ENCODE assay signal across 27 cellular contexts in genomic region chr16:49026566-49026965, GRCh38.
"Had no signal": no experiment of that assay in that cellular context is flagged by ENCODE, and none has a peak within 500 bp of the region (broad histone marks: within the 10 kb centered on the region; RNA-seq: fewer than 3 reads in every experiment).

No MANE protein-coding gene starts in this region.

- H3K36me3 ChIP-seq: left lung, lower lobe of right lung, ovary, right atrium auricular region, sigmoid colon, tibial nerve, vagina had no signal

- H3K4me3 ChIP-seq: left lung, lower lobe of right lung, ovary, right atrium auricular region, sigmoid colon, smooth muscle cell, tibial nerve, vagina had no signal

- DNase-seq: hypothalamus; immature natural killer cell; kidney; left colon; left lung; lower lobe of right lung; mammary epithelial cell; mesenchymal stem cell; naive thymus-derived CD8-positive, alpha-beta T cell; ovary; sigmoid colon; stimulated activated CD4-positive, alpha-beta T cell treated with anti-CD3 and anti-CD28 coated beads, Interleukin-1b, Interleukin-23, amount 100 ng/mL, for 48 hours; stimulated activated CD4-positive, alpha-beta T cell treated with anti-CD3 and anti-CD28 coated beads, Interleukin-2, amount 100 ng/mL, for 48 hours; stimulated activated CD4-positive, alpha-beta T cell treated with anti-CD3 and anti-CD28 coated beads, Interleukin-4, amount 100 ng/mL, for 4 hours; stimulated activated CD8-positive, alpha-beta memory T cell treated with anti-CD3 and anti-CD28 coated beads, Interleukin-4, amount 100 ng/mL, for 48 hours; stimulated activated naive CD4-positive, alpha-beta T cell treated with Interleukin-2 at 50 U/mL for 16 hours; stimulated activated naive CD8-positive, alpha-beta T cell treated with anti-CD3 and anti-CD28 coated beads, Interleukin-15, amount 100 ng/mL, for 72 hours; substantia nigra had no signal

- H3K36me3 Mint-ChIP-seq: immature natural killer cell; naive thymus-derived CD8-positive, alpha-beta T cell; stimulated activated memory B cell treated with anti-CD40 and anti-IgM and Interleukin-4, amounts not matched to agents 10 μg/mL and 1 μg/mL and 100 μg/mL, for 72 hours; type B pancreatic cell had no signal

- H3K4me3 Mint-ChIP-seq: immature natural killer cell; naive thymus-derived CD8-positive, alpha-beta T cell; nephron; stimulated activated memory B cell treated with anti-CD40 and anti-IgM and Interleukin-4, amounts not matched to agents 10 μg/mL and 1 μg/mL and 100 μg/mL, for 72 hours; stimulated activated naive CD8-positive, alpha-beta T cell treated with anti-CD3 and anti-CD28 coated beads, Interleukin-15, amount 100 ng/mL, for 72 hours; type B pancreatic cell had no signal

- H3K27me3 ChIP-seq: ovary, right atrium auricular region, sigmoid colon, tibial nerve, vagina had no signal

- H3K27ac Mint-ChIP-seq: immature natural killer cell; naive thymus-derived CD8-positive, alpha-beta T cell; progenitor cell of endocrine pancreas; stimulated activated memory B cell treated with anti-CD40 and anti-IgM and Interleukin-4, amounts not matched to agents 10 μg/mL and 1 μg/mL and 100 μg/mL, for 72 hours; stimulated activated naive CD8-positive, alpha-beta T cell treated with anti-CD3 and anti-CD28 coated beads, Interleukin-15, amount 100 ng/mL, for 72 hours; type B pancreatic cell had no signal

- H3K4me1 Mint-ChIP-seq: immature natural killer cell; naive thymus-derived CD8-positive, alpha-beta T cell; stimulated activated memory B cell treated with anti-CD40 and anti-IgM and Interleukin-4, amounts not matched to agents 10 μg/mL and 1 μg/mL and 100 μg/mL, for 72 hours; stimulated activated naive CD8-positive, alpha-beta T cell treated with anti-CD3 and anti-CD28 coated beads, Interleukin-15, amount 100 ng/mL, for 72 hours had no signal

- H3K9me3 ChIP-seq: left lung, lower lobe of right lung, ovary, right atrium auricular region, sigmoid colon, vagina had no signal

- H3K27me3 Mint-ChIP-seq: stimulated activated memory B cell treated with anti-CD40 and anti-IgM and Interleukin-4, amounts not matched to agents 10 μg/mL and 1 μg/mL and 100 μg/mL, for 72 hours had no signal

- H3K27ac ChIP-seq: left lung, lower lobe of right lung, ovary, right atrium auricular region, sigmoid colon, tibial nerve, vagina had no signal

- FAIRE-seq: islet of Langerhans, kidney had no signal

- H3K9me3 Mint-ChIP-seq: stimulated activated memory B cell treated with anti-CD40 and anti-IgM and Interleukin-4, amounts not matched to agents 10 μg/mL and 1 μg/mL and 100 μg/mL, for 72 hours had no signal

- H3K4me1 ChIP-seq: left lung, lower lobe of right lung, tibial nerve had no signal

- H3K4me2 ChIP-seq: smooth muscle cell had no signal

- ATAC-seq: left colon; left lung; lower lobe of right lung; naive thymus-derived CD8-positive, alpha-beta T cell; stimulated activated memory B cell treated with anti-CD40 and anti-IgM and Interleukin-4, amounts not matched to agents 10 μg/mL and 1 μg/mL and 100 μg/mL, for 72 hours; stimulated activated naive CD8-positive, alpha-beta T cell treated with anti-CD3 and anti-CD28 coated beads, Interleukin-15, amount 100 ng/mL, for 72 hours had no signal
